ENCODE assay signal across 25 cellular contexts in genomic region chr1:31511848-31512615, GRCh38.
DNase-seq lines count a peak whose midpoint lies in the region; ATAC-seq, FAIRE-seq and TF ChIP-seq lines count a peak whose summit lies in the region.
"Had no signal": no experiment of that assay in that cellular context is flagged by ENCODE, and none has a peak within 500 bp of the region (broad histone marks: within the 10 kb centered on the region; RNA-seq: fewer than 3 reads in every experiment).

No MANE protein-coding gene starts in this region.

- no TSS peak for BruUV-seq in mammary epithelial cell (replicated peaks; lab: Mats Ljungman, UMichigan)

- CTCF ChIA-PET in mammary epithelial cell (lab: Charles Lee; ENCODE audit: low non-redundant PET): no interaction called here

- H3K79me2 ChIP-seq in mammary epithelial cell (ENCODE audit: insufficient read depth, low read length): no peaks in the 10 kb centered on the region

- H4K20me1 ChIP-seq in mammary epithelial cell (ENCODE audit: insufficient read depth, low read length): no peaks in the 10 kb centered on the region

- no peaks in the 10 kb centered on the region for H3K27me3 ChIP-seq in mammary epithelial cell (ENCODE audit: insufficient read depth, low read length)
- no peaks in the 10 kb centered on the region for H3K27me3 ChIP-seq in vagina
- H3K27me3 ChIP-seq: gastrocnemius medialis had no signal

- peak; percentile 36 for FAIRE-seq in GM18507 (lab: Jason Lieb, UNC)
- FAIRE-seq: GM12892, TTC549 had no signal

- no peak overlapping the region for H2AFZ ChIP-seq in mammary epithelial cell (ENCODE audit: low read depth, low read length)
- H2AFZ ChIP-seq: GM23248 had no signal

- H3K4me2 ChIP-seq in mammary epithelial cell (ENCODE audit: insufficient read depth, low read depth, low read length): no peak overlapping the region

- H3K27ac ChIP-seq in C4-2B: peak overlapping the region; percentile 90
- H3K27ac ChIP-seq in mammary epithelial cell (ENCODE audit: insufficient read depth, low read depth, low read length): no peak overlapping the region
- H3K27ac ChIP-seq in vagina: no peak overlapping the region
- H3K27ac ChIP-seq: gastrocnemius medialis, GM23248, left ventricle myocardium inferior, thoracic aorta had no signal

- WGBS in mammary epithelial cell (ENCODE audit: low coverage, missing lambda C conversion rate): 59% methylated on average over 7 of the region's 8 CpGs

- TF ChIP-seq CTCF in C4-2B (conservative IDR thresholded peaks at IDR 0.05) (no peak), mammary epithelial cell (conservative IDR thresholded peaks at IDR 0.05 in 1 of 2, IDR thresholded peaks at IDR 0.05 in 1 of 2; ENCODE audit: extremely low read depth in 1 of 2, insufficient read depth in 1 of 2, low read depth in 1 of 2, low read length in 2 of 2) (no peak), mucosa of descending colon (IDR thresholded peaks at IDR 0.05) (no peak), vagina (IDR thresholded peaks at IDR 0.05) (no peak)

- dilution Hi-C loops in mammary epithelial cell (cut with HindIII; ENCODE audit: low sequenced_read_pairs): no loop called here

- no peak overlapping the region for H3K9ac ChIP-seq in mammary epithelial cell (ENCODE audit: insufficient read depth, low read length)
- H3K9ac ChIP-seq: GM23248 had no signal

- in situ Hi-C loops in mammary epithelial cell (cut with MboI; ENCODE audit: low sequenced_read_pairs in 2 of 2): no loop called here

- H3K4me1 ChIP-seq in mammary epithelial cell (ENCODE audit: insufficient read depth, low read length) (peaks cover 2% of the 10 kb centered on the region), mucosa of descending colon (ENCODE audit: low read depth) (peaks cover 3% of the 10 kb centered on the region), vagina (no peaks in the 10 kb centered on the region)
- H3K4me1 ChIP-seq: gastrocnemius medialis, left ventricle myocardium inferior had no signal

- H3K4me3 ChIP-seq in mammary epithelial cell (replicated peaks in 1 of 3; ENCODE audit: insufficient read depth in 1 of 3, low read depth in 2 of 3, low read length in 3 of 3) (no peak overlapping the region), mucosa of descending colon (no peak overlapping the region), vagina (no peak overlapping the region)
- H3K4me3 ChIP-seq: gastrocnemius medialis, GM23248, left ventricle myocardium inferior, thoracic aorta had no signal

- no peaks in the 10 kb centered on the region for H3K36me3 ChIP-seq in mammary epithelial cell (ENCODE audit: insufficient read depth, low read length)
- no peaks in the 10 kb centered on the region for H3K36me3 ChIP-seq in mucosa of descending colon (ENCODE audit: low read depth)
- H3K36me3 ChIP-seq in vagina: no peaks in the 10 kb centered on the region
- H3K36me3 ChIP-seq: gastrocnemius medialis, left ventricle myocardium inferior, thoracic aorta had no signal

- no peak for DNase-seq in GM18507 (ENCODE audit: extremely low spot score, insufficient read length, low read depth)
- peak; percentile 14 for DNase-seq in mammary epithelial cell
- no peak for DNase-seq in mucosa of descending colon
- no peak for DNase-seq in NCI-H82 (lab: John Stamatoyannopoulos, UW)
- no peak for DNase-seq in vagina (ENCODE audit: extremely low spot score in 2 of 2)
- no peak for DNase-seq in hippocampal formation (lab: John Stamatoyannopoulos, UW)
- DNase-seq: activated CD4-positive, alpha-beta memory T cell treated with anti-CD3 and anti-CD28 coated beads for 36 hours; activated CD4-positive, CD25-positive, alpha-beta regulatory T cell treated with anti-CD3 and anti-CD28 coated beads, Interleukin-2, amount 50 U/mL, for 72 hours; activated naive CD4-positive, alpha-beta T cell treated with anti-CD3 and anti-CD28 coated beads, Interleukin-2, amount 50 U/mL, for 16 hours; CD8-positive, alpha-beta memory T cell; gastrocnemius medialis; GM23248; immature natural killer cell; left ventricle myocardium inferior; natural killer cell; NCI-H1105 treated with DMSO at 0.1 percent for 48 hours; NCI-H2081; NCI-H345; occipital lobe had no signal

- intact Hi-C loops in mammary epithelial cell (cut with micrococcal nuclease) (loop anchor here (2.0 kb wide), 1 partner anchor 17 kb away; no protein-coding TSS in a partner anchor), mucosa of descending colon (cut with DNase I, micrococcal nuclease) (no loop called here), vagina (cut with DNase I) (no loop called here)

- ATAC-seq in mucosa of descending colon: peak; percentile 30
- ATAC-seq in esophagus mucosa: no peak
- ATAC-seq: activated T-helper 17 cell treated with anti-CD3 and anti-CD28 coated beads, Interleukin-2, amount 50 U/mL, for 72 hours; gastrocnemius medialis; natural killer cell had no signal

- H3K9me3 ChIP-seq in mammary epithelial cell (replicated peaks; ENCODE audit: insufficient read depth, low read length) (no peaks in the 10 kb centered on the region), mucosa of descending colon (peaks cover 4% of the 10 kb centered on the region), vagina (no peaks in the 10 kb centered on the region)
- H3K9me3 ChIP-seq: gastrocnemius medialis, left ventricle myocardium inferior, thoracic aorta had no signal

- TF ChIP-seq POLR2A in vagina (IDR thresholded peaks at IDR 0.05): no peak
